9 cellular contexts compared by ENCODE assay signal in the genomic region with DNA sequence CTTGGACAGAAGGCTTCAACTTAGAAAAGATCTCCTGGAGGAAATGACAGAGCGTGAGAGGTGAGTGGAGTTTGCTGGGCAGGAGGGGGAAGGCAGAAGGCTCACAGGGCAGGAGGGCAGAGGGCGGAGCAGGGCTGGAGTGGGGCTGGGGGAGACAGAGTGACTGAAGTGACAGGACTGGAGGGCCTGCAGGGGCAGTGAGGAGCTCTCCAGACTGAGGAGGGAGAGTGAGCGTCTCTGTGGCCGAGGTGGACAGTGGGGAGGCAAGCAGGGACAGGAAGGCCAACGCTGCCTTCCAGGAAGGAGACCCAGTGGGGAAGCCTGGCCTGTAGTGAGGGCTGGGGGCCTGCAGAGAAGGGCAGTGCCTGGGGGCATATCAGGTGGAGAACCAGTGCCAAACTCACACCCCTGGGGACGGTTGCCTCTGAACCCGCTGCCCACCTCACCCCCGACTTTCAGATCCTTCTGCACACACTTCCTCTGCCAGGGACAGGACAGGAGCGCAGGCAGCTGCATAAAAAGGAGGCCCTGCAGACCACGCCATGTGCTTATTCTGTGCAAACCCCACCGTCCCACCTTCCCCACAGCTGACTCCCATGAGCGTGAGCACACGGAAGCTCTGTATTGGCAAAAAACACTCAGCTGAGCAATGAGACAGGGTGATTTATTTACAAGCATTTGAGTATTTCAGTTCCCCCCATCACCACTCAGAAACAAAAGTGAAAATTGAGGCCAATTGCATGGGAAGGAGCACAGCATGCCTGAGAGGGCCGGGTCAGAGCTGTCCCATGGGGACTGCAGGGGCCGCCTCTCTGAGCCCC.
DNase-seq lines count a peak whose midpoint lies in the region; ATAC-seq, FAIRE-seq and TF ChIP-seq lines count a peak whose summit lies in the region.
"Had no signal": no experiment of that assay in that cellular context is flagged by ENCODE, and none has a peak within 500 bp of the region (broad histone marks: within the 10 kb centered on the region; RNA-seq: fewer than 3 reads in every experiment).

No MANE protein-coding gene starts in this region.

- H3K4me3 ChIP-seq in GM12864 (ENCODE audit: low read depth, low read length) (0 out of 2 replicates have a peak overlapping the region, but pooled peaks have one; percentile 6), gastrocnemius medialis (no peak overlapping the region), tibial artery (no peak overlapping the region)

- no peak overlapping the region for H3K4me3 Mint-ChIP-seq in activated naive CD8-positive, alpha-beta T cell treated with anti-CD3 and anti-CD28 coated beads, Interleukin-2, amount 50 U/mL, for 24 hours

- no peaks in the 10 kb centered on the region for H3K27me3 ChIP-seq in gastrocnemius medialis
- no peaks in the 10 kb centered on the region for H3K27me3 ChIP-seq in tibial artery

- H3K27ac ChIP-seq in gastrocnemius medialis (no peak overlapping the region), tibial artery (no peak overlapping the region)

- no peaks in the 10 kb centered on the region for H3K27me3 Mint-ChIP-seq in activated naive CD8-positive, alpha-beta T cell treated with anti-CD3 and anti-CD28 coated beads, Interleukin-2, amount 50 U/mL, for 24 hours

- no peaks in the 10 kb centered on the region for H3K36me3 ChIP-seq in gastrocnemius medialis
- H3K36me3 ChIP-seq in tibial artery: peaks cover 0 to 18% (median 1%) of the 10 kb centered on the region in 3 donors

- in situ Hi-C loops in gastrocnemius medialis (cut with MboI; ENCODE audit: low sequenced_read_pairs in 4 of 4): no loop called here

- peaks cover 26% of the 10 kb centered on the region for H3K36me3 Mint-ChIP-seq in activated naive CD8-positive, alpha-beta T cell treated with anti-CD3 and anti-CD28 coated beads, Interleukin-2, amount 50 U/mL, for 24 hours (ENCODE audit: low read depth)

- no peaks in the 10 kb centered on the region for H3K9me3 ChIP-seq in gastrocnemius medialis
- no peaks in the 10 kb centered on the region for H3K9me3 ChIP-seq in tibial artery

- H3K27ac Mint-ChIP-seq in activated naive CD8-positive, alpha-beta T cell treated with anti-CD3 and anti-CD28 coated beads, Interleukin-2, amount 50 U/mL, for 24 hours: peak overlapping the region; percentile 62

- peak; percentile 44 for DNase-seq in GM12864 (ENCODE audit: low read depth)
- no peak for DNase-seq in activated naive CD8-positive, alpha-beta T cell treated with anti-CD3 and anti-CD28 coated beads, Interleukin-2, amount 50 U/mL, for 24 hours
- no peak for DNase-seq in HTR-8/SVneo (ENCODE audit: insufficient read length, low spot score)
- no peak for DNase-seq in gastrocnemius medialis
- DNase-seq in NCI-H2029 (lab: John Stamatoyannopoulos, UW): no peak
- no peak for DNase-seq in tibial artery
- DNase-seq: SIG-M5 had no signal

- ATAC-seq in GM19351 (IDR thresholded peaks at IDR 0.05; ENCODE audit: unreplicated experiment) (peak; percentile 98), HG03025 (IDR thresholded peaks at IDR 0.05; ENCODE audit: low FRiP score, unreplicated experiment) (peak; percentile 92), gastrocnemius medialis (no peak)
- ATAC-seq in activated naive CD8-positive, alpha-beta T cell treated with anti-CD3 and anti-CD28 coated beads, Interleukin-2, amount 50 U/mL, for 24 hours: peak; percentile 15

- FAIRE-seq in HTR-8/SVneo (lab: Jason Lieb, UNC): no peak

- H3K9me3 Mint-ChIP-seq in activated naive CD8-positive, alpha-beta T cell treated with anti-CD3 and anti-CD28 coated beads, Interleukin-2, amount 50 U/mL, for 24 hours: peaks cover 4% of the 10 kb centered on the region

- H3K4me1 ChIP-seq in gastrocnemius medialis: no peaks in the 10 kb centered on the region
- H3K4me1 ChIP-seq in tibial artery: no peaks in the 10 kb centered on the region

- intact Hi-C loops in gastrocnemius medialis (cut with DNase I; ENCODE audit: low total_unique reads) (no loop called here), tibial artery (cut with DNase I; ENCODE audit: low total_unique reads) (no loop called here)

- peaks cover 39% of the 10 kb centered on the region for H3K4me1 Mint-ChIP-seq in activated naive CD8-positive, alpha-beta T cell treated with anti-CD3 and anti-CD28 coated beads, Interleukin-2, amount 50 U/mL, for 24 hours

- no peak for TF ChIP-seq POLR2A in gastrocnemius medialis (IDR thresholded peaks at IDR 0.05)

- no peak for TF ChIP-seq CTCF in GM12864 (IDR thresholded peaks at IDR 0.05; ENCODE audit: low read depth, low read length, missing control alignments)
- TF ChIP-seq CTCF in gastrocnemius medialis (IDR thresholded peaks at IDR 0.05 in 4 of 5, conservative IDR thresholded peaks at IDR 0.05 in 1 of 5): no peak
- no peak for TF ChIP-seq CTCF in tibial artery (IDR thresholded peaks at IDR 0.05)

Comparison
In these comparisons a context has a peak if more than half of its experiments do, and no peak if none do; other contexts are left out.
1. ATAC-seq: peak in GM19351 (single experiment), HG03025 (single experiment) and activated naive CD8-positive, alpha-beta T cell treated with anti-CD3 and anti-CD28 coated beads, Interleukin-2, amount 50 U/mL, for 24 hours (single experiment); none in gastrocnemius medialis (0 of 2).